In the genomic region with DNA sequence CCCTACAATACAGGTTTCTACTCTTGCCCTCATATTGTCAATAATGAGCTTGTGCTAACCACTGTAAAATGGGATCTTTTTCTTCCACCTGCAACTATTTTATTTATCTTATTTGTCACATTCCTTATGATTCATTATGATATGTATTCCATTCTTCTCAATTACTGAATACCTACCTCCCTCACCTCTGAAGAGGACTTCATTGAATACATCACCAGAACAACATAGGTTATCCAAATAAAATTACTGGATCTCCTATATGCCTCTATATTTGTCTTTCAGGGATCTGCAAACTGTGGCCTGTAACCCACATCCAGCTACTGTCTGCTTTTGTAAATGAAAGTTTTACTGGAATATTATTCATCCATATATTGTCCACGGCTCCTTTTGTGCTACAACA, we compare ENCODE assay signal across 32 cellular contexts. TPM values are rescaled to one million over a fixed set of nuclear protein-coding genes. Genes with fewer than 3 reads are reported as not detected.
DNase-seq lines count a peak whose midpoint lies in the region; ATAC-seq, FAIRE-seq and TF ChIP-seq lines count a peak whose summit lies in the region.
"Had no signal": no experiment of that assay in that cellular context is flagged by ENCODE, and none has a peak within 500 bp of the region (broad histone marks: within the 10 kb centered on the region; RNA-seq: fewer than 3 reads in every experiment).

No MANE protein-coding gene starts in this region.

- no peaks in the 10 kb centered on the region for H3K79me2 ChIP-seq in PC-3 (ENCODE audit: low read length)

- in situ Hi-C loops in ACHN (cut with HindIII; ENCODE audit: low pct_ligation_motif_present, low pct_unique_long_range_greater_than_20kb, low sequenced_read_pairs), result no loop called here

- H4K20me1 ChIP-seq in PC-3 (ENCODE audit: low read length), result no peaks in the 10 kb centered on the region
- H4K20me1 ChIP-seq: BLaER1; BLaER1 treated with 17β-estradiol and CSF1 and Interleukin-3, amounts not matched to agents 10 nM and 100 nM had no signal

- CTCF ChIA-PET in PC-3 (lab: Charles Lee), result interaction anchor here (1.1 kb wide), 1 partner anchor 11 kb away, joined by 4 read pairs; no protein-coding TSS in a partner anchor

- BruUV-seq in PC-3 (replicated peaks; lab: Mats Ljungman, UMichigan), result no TSS peak

- peaks cover 16% of the 10 kb centered on the region for H3K4me1 ChIP-seq in PC-3 (ENCODE audit: insufficient read depth, low read length)
- H3K4me1 ChIP-seq: A549, BE2C, BLaER1, Caco-2 had no signal

- ATAC-seq in PC-3, result peak; percentile 97
- ATAC-seq: A549; CD8-positive, alpha-beta T cell had no signal

- H3K9ac ChIP-seq in PC-3 (ENCODE audit: low read length), result no peak overlapping the region
- H3K9ac ChIP-seq: BLaER1; BLaER1 treated with 17β-estradiol and CSF1 and Interleukin-3, amounts not matched to agents 10 nM and 100 nM had no signal

- H3K4me3 ChIP-seq in PC-3 (ENCODE audit: low read length) (no peak overlapping the region), bronchial epithelial cell (ENCODE audit: low read depth, low read length) (no peak overlapping the region)
- H3K4me3 ChIP-seq: A549; BLaER1; BLaER1 treated with 17β-estradiol and CSF1 and Interleukin-3, amounts not matched to agents 10 nM and 100 nM had no signal

- H2AFZ ChIP-seq in PC-3 (ENCODE audit: low read length), result no peak overlapping the region

- FAIRE-seq in bronchial epithelial cell (lab: Jason Lieb, UNC), result no peak
- FAIRE-seq: A549, D721Med had no signal

- DNase-seq in PC-3 (peak; percentile 72), bronchial epithelial cell (ENCODE audit: low read depth) (peak; percentile 23), ACHN (no peak), CD1c-positive myeloid dendritic cell (ENCODE audit: extremely low spot score) (no peak)
- DNase-seq: 8988T; AML-193; BE2C; C1 segment of cervical spinal cord; Caco-2; Calu3; CD4-positive, alpha-beta memory T cell; CD4-positive, alpha-beta T cell; CD4-positive, CD25-positive, alpha-beta regulatory T cell; CD8-positive, alpha-beta memory T cell; CD8-positive, alpha-beta T cell; COR-L47; DMS 273 treated with DMSO at 0.1 percent for 48 hours; DMS153; DMS53; DMS79; DMS79 treated with DMSO at 0.1 percent for 48 hours; DND-41; EL had no signal

- H3K27me3 ChIP-seq in PC-3 (ENCODE audit: low read length), result no peaks in the 10 kb centered on the region
- no peaks in the 10 kb centered on the region for H3K27me3 ChIP-seq in bronchial epithelial cell (ENCODE audit: control insufficient read depth, insufficient read depth, low read length)
- H3K27me3 ChIP-seq: BE2C; BLaER1; BLaER1 treated with 17β-estradiol and CSF1 and Interleukin-3, amounts not matched to agents 10 nM and 100 nM had no signal

- H3F3A ChIP-seq in PC-3 (ENCODE audit: low read length, unreplicated experiment), result peaks cover 4% of the 10 kb centered on the region

- no peaks in the 10 kb centered on the region for H3K9me2 ChIP-seq in PC-3 (replicated peaks; ENCODE audit: low read length)

- no peaks in the 10 kb centered on the region for H3K9me3 ChIP-seq in PC-3 (ENCODE audit: low read length)
- H3K9me3 ChIP-seq: A549; BE2C; BLaER1; BLaER1 treated with 17β-estradiol and CSF1 and Interleukin-3, amounts not matched to agents 10 nM and 100 nM; Caco-2 had no signal

- TF ChIP-seq CTCF in PC-3 (conservative IDR thresholded peaks at IDR 0.05; ENCODE audit: low read depth, low read length) (no peak), bronchial epithelial cell (IDR thresholded peaks at IDR 0.05; ENCODE audit: insufficient read depth, low read length, severe bottlenecking) (no peak)

- peak overlapping the region; percentile 22; the same call in 1 of the 2 replicates for H3K4me2 ChIP-seq in PC-3 (ENCODE audit: low read length)
- H3K4me2 ChIP-seq: A549; BLaER1; BLaER1 treated with 17β-estradiol and CSF1 and Interleukin-3, amounts not matched to agents 10 nM and 100 nM had no signal

- POLR2A ChIA-PET in PC-3 (lab: Charles Lee; ENCODE audit: unreplicated experiment), result interaction anchor here (0.5 to 0.7 kb wide), 3 partner anchors 101 to 670 kb away, joined by 3 to 15 read pairs (median 7); no protein-coding TSS in a partner anchor

- H3K27ac ChIP-seq in PC-3 (ENCODE audit: low read length), result peak overlapping the region; percentile 64
- H3K27ac ChIP-seq: 22Rv1; A549; BLaER1; BLaER1 treated with 17β-estradiol and CSF1 and Interleukin-3, amounts not matched to agents 10 nM and 100 nM; C4-2B had no signal

- H3K36me3 ChIP-seq in PC-3 (ENCODE audit: low read depth, low read length), result no peaks in the 10 kb centered on the region
- H3K36me3 ChIP-seq in bronchial epithelial cell (ENCODE audit: control insufficient read depth, insufficient read depth, low read length), result no peaks in the 10 kb centered on the region
- H3K36me3 ChIP-seq: BE2C; BLaER1; BLaER1 treated with 17β-estradiol and CSF1 and Interleukin-3, amounts not matched to agents 10 nM and 100 nM had no signal

- intact Hi-C loops in PC-3 (cut with micrococcal nuclease), result no loop called here

RNA-seq across cellular contexts. Expression of gene STPG2, which starts 41.3 kb away (rescaled TPM):
- 0.40 TPM in 1 of 2 replicates, not detected in the other for total RNA-seq in PC-3 (2014; rRNA removed)
- total RNA-seq in bronchial epithelial cell, result 0.13 TPM in 1 of 2 replicates, not detected in the other
- total RNA-seq: A673; Caco-2; Calu3; CD8-positive, alpha-beta memory T cell; CD8-positive, alpha-beta T cell; Daoy; G401 had no signal

Comparison
In these comparisons a context has a peak if more than half of its experiments do, and no peak if none do; other contexts are left out.
1. DNase-seq: peak in PC-3 (single experiment) and bronchial epithelial cell (single experiment); none in ACHN (single experiment) and CD1c-positive myeloid dendritic cell (single experiment).